Comparison of ENCODE assay signal across 17 cellular contexts in genomic region chr1:91559046-91559750, GRCh38. TPM values are rescaled to one million over a fixed set of nuclear protein-coding genes. Genes with fewer than 3 reads are reported as not detected.
A peak's percentile ranks its signal among the peaks of the same experiment; 100 is the strongest.
DNase-seq lines count a peak whose midpoint lies in the region; ATAC-seq and TF ChIP-seq lines count a peak whose summit lies in the region.
"Had no signal": no experiment of that assay in that cellular context is flagged by ENCODE, and none has a peak within 500 bp of the region (broad histone marks: within the 10 kb centered on the region; RNA-seq: fewer than 3 reads in every experiment).

No MANE protein-coding gene starts in this region.

- H3K27ac ChIP-seq in HEK293 (ENCODE audit: extremely low read depth, low read depth, low read length) = no peak overlapping the region
- H3K27ac ChIP-seq in hepatocyte = peak overlapping the region; percentile 51
- no peak overlapping the region for H3K27ac ChIP-seq in trophoblast cell (ENCODE audit: low read depth, low read length)
- no peak overlapping the region for H3K27ac ChIP-seq in testis
- no peak overlapping the region for H3K27ac ChIP-seq in thyroid gland

- H3K27ac Mint-ChIP-seq in activated naive CD8-positive, alpha-beta T cell treated with anti-CD3 and anti-CD28 coated beads, Interleukin-2, amount 10 ng/mL, durations not matched to agents 7 days and 5 days = peak overlapping the region; percentile 13
- no peak overlapping the region for H3K27ac Mint-ChIP-seq in activated naive CD8-positive, alpha-beta T cell treated with anti-CD3 and anti-CD28 coated beads for 36 hours

- no peak overlapping the region for H4K91ac ChIP-seq in trophoblast cell (ENCODE audit: low read depth, low read length)

- intact Hi-C loops in testis (cut with DNase I; ENCODE audit: low total_unique reads) (no loop called here), thyroid gland (cut with DNase I) (no loop called here)

- H4K8ac ChIP-seq in trophoblast cell (ENCODE audit: low read depth, low read length) = no peak overlapping the region

- H4K12ac ChIP-seq in trophoblast cell (ENCODE audit: low read depth, low read length) = no peak overlapping the region

- no peak overlapping the region for H3K9ac ChIP-seq in trophoblast cell (ENCODE audit: low read length)

- WGBS in hepatocyte (ENCODE audit: low lambda C conversion rate, missing lambda C conversion rate) = 75% methylated on average over 8 of the region's 8 CpGs
- no CpG with 5 or more reads among the region's 8 CpGs for WGBS in trophoblast cell (ENCODE audit: extremely low coverage, insufficient coverage, insufficient read length)
- WGBS in testis, 2 donors = 62 to 63% methylated on average over 8 of the region's 8 CpGs
- WGBS in thyroid gland, 2 donors = 84% methylated on average over 8 of the region's 8 CpGs

- H2AFZ ChIP-seq in hepatocyte (no peak overlapping the region), trophoblast cell (ENCODE audit: insufficient read depth, low read length, poor library complexity) (no peak overlapping the region)

- H3K36me3 ChIP-seq in HEK293 (ENCODE audit: control insufficient read depth in 2 of 2, insufficient read depth in 1 of 2, low read length in 2 of 2) (no peaks in the 10 kb centered on the region), hepatocyte (replicated peaks; ENCODE audit: insufficient read depth, low read depth) (no peaks in the 10 kb centered on the region), trophoblast cell (ENCODE audit: control insufficient read depth in 1 of 2, insufficient read depth in 2 of 2, low read length in 2 of 2) (no peaks in the 10 kb centered on the region), testis (ENCODE audit: low read depth, missing control alignments) (no peaks in the 10 kb centered on the region), thyroid gland (no peaks in the 10 kb centered on the region)

- H3K79me1 ChIP-seq in trophoblast cell (ENCODE audit: low read length) = no peaks in the 10 kb centered on the region

- H3K79me2 ChIP-seq in hepatocyte (no peaks in the 10 kb centered on the region), trophoblast cell (ENCODE audit: control insufficient read depth, insufficient read depth, low read length, poor library complexity) (no peaks in the 10 kb centered on the region)

- no peaks in the 10 kb centered on the region for H3K27me3 Mint-ChIP-seq in activated naive CD8-positive, alpha-beta T cell treated with anti-CD3 and anti-CD28 coated beads, Interleukin-2, amount 10 ng/mL, durations not matched to agents 7 days and 5 days
- no peaks in the 10 kb centered on the region for H3K27me3 Mint-ChIP-seq in activated naive CD8-positive, alpha-beta T cell treated with anti-CD3 and anti-CD28 coated beads for 36 hours

- H3K4me1 ChIP-seq in HEK293 (ENCODE audit: control insufficient read depth, insufficient read depth, low read length) (no peaks in the 10 kb centered on the region), hepatocyte (ENCODE audit: insufficient read depth) (peaks cover 6% of the 10 kb centered on the region), trophoblast cell (ENCODE audit: control insufficient read depth in 1 of 2, insufficient read depth in 2 of 2, low read length in 2 of 2) (peaks cover 0 to 9% of the 10 kb centered on the region in 2 experiments), testis (no peaks in the 10 kb centered on the region), thyroid gland (peaks cover 0 to 5% of the 10 kb centered on the region in 2 donors)

- DNase-seq in activated naive CD8-positive, alpha-beta T cell treated with anti-CD3 and anti-CD28 coated beads, Interleukin-2, amount 10 ng/mL, durations not matched to agents 7 days and 5 days = no peak
- DNase-seq in activated naive CD8-positive, alpha-beta T cell treated with anti-CD3 and anti-CD28 coated beads for 36 hours = no peak
- no peak for DNase-seq in hepatocyte (ENCODE audit: low spot score)
- peak; percentile 40 to 72 for DNase-seq in trophoblast cell
- DNase-seq in testis = no peak
- DNase-seq in thyroid gland = no peak
- no peak for DNase-seq in RKO (ENCODE audit: low spot score)
- DNase-seq: DMS53, H7, MM.1S, NCI-H1105, NCI-H187, NCI-H446, NCI-H774, Right ventricle myocardium superior had no signal

- no peak overlapping the region for H3K14ac ChIP-seq in trophoblast cell (ENCODE audit: low read length)

- POLR2A ChIA-PET in activated naive CD8-positive, alpha-beta T cell treated with anti-CD3 and anti-CD28 coated beads, Interleukin-2, amount 10 ng/mL, durations not matched to agents 7 days and 5 days (lab: Charles Lee) = interaction anchor here (0.6 kb wide), 1 partner anchor 23 kb away, joined by 9 read pairs; no protein-coding TSS in a partner anchor
- POLR2A ChIA-PET in HEK293 (lab: Yijun Ruan, JAX) = no interaction called here

- H2AK5ac ChIP-seq in trophoblast cell (ENCODE audit: low read length) = no peak overlapping the region

- H3K18ac ChIP-seq in trophoblast cell (ENCODE audit: low read length) = no peak overlapping the region

- H3K9me3 ChIP-seq in HEK293 (ENCODE audit: control insufficient read depth, insufficient read depth, low read depth, low read length) (no peaks in the 10 kb centered on the region), hepatocyte (ENCODE audit: low read depth) (no peaks in the 10 kb centered on the region), trophoblast cell (ENCODE audit: insufficient read depth, low read depth, low read length) (no peaks in the 10 kb centered on the region), testis (no peaks in the 10 kb centered on the region), thyroid gland (no peaks in the 10 kb centered on the region)

- no peak overlapping the region for H2BK12ac ChIP-seq in trophoblast cell (ENCODE audit: low read length)

- CTCF ChIA-PET in HEK293 (lab: Yijun Ruan, JAX) = interaction anchor here (0.6 kb wide), 1 partner anchor 445 kb away, joined by 3 read pairs; no protein-coding TSS in a partner anchor

- H3K36me3 Mint-ChIP-seq in activated naive CD8-positive, alpha-beta T cell treated with anti-CD3 and anti-CD28 coated beads, Interleukin-2, amount 10 ng/mL, durations not matched to agents 7 days and 5 days = peaks cover 9% of the 10 kb centered on the region
- H3K36me3 Mint-ChIP-seq in activated naive CD8-positive, alpha-beta T cell treated with anti-CD3 and anti-CD28 coated beads for 36 hours = peaks cover 3% of the 10 kb centered on the region

- no peak overlapping the region for H2BK120ac ChIP-seq in trophoblast cell (ENCODE audit: insufficient read depth, low read length, poor library complexity)

- no peak overlapping the region for H3K4ac ChIP-seq in trophoblast cell (ENCODE audit: low read depth, low read length)

- H3K27me3 ChIP-seq in hepatocyte (no peaks in the 10 kb centered on the region), trophoblast cell (ENCODE audit: insufficient read depth, low read length) (no peaks in the 10 kb centered on the region), testis (no peaks in the 10 kb centered on the region), thyroid gland (no peaks in the 10 kb centered on the region)

- H3K4me1 Mint-ChIP-seq in activated naive CD8-positive, alpha-beta T cell treated with anti-CD3 and anti-CD28 coated beads, Interleukin-2, amount 10 ng/mL, durations not matched to agents 7 days and 5 days = peaks cover 45% of the 10 kb centered on the region
- peaks cover 41% of the 10 kb centered on the region for H3K4me1 Mint-ChIP-seq in activated naive CD8-positive, alpha-beta T cell treated with anti-CD3 and anti-CD28 coated beads for 36 hours

- H3K23ac ChIP-seq in trophoblast cell (ENCODE audit: low read length) = no peak overlapping the region

- no peaks in the 10 kb centered on the region for H3K9me2 ChIP-seq in hepatocyte (replicated peaks; ENCODE audit: insufficient read depth)

- TF ChIP-seq POLR2A in testis (IDR thresholded peaks at IDR 0.05) (no peak), thyroid gland (IDR thresholded peaks at IDR 0.05) (no peak)

- no peak overlapping the region for H3K4me2 ChIP-seq in hepatocyte
- no peak overlapping the region for H3K4me2 ChIP-seq in trophoblast cell (ENCODE audit: low read length)

- no peak for ATAC-seq in activated naive CD8-positive, alpha-beta T cell treated with anti-CD3 and anti-CD28 coated beads, Interleukin-2, amount 10 ng/mL, durations not matched to agents 7 days and 5 days (ENCODE audit: low read depth)
- ATAC-seq: Panc1 had no signal

- H3K9me3 Mint-ChIP-seq in activated naive CD8-positive, alpha-beta T cell treated with anti-CD3 and anti-CD28 coated beads, Interleukin-2, amount 10 ng/mL, durations not matched to agents 7 days and 5 days = no peaks in the 10 kb centered on the region
- peaks cover 3% of the 10 kb centered on the region for H3K9me3 Mint-ChIP-seq in activated naive CD8-positive, alpha-beta T cell treated with anti-CD3 and anti-CD28 coated beads for 36 hours

- no peak for TF ChIP-seq CTCF in HEK293 (tag by site-specific recombination; IDR thresholded peaks at IDR 0.05)
- no peak for TF ChIP-seq CTCF in hepatocyte (IDR thresholded peaks at IDR 0.05; ENCODE audit: poor library complexity)
- no peak for TF ChIP-seq CTCF in testis (IDR thresholded peaks at IDR 0.05)
- TF ChIP-seq CTCF in thyroid gland (IDR thresholded peaks at IDR 0.05) = no peak

- H2BK5ac ChIP-seq in trophoblast cell (ENCODE audit: low read depth, low read length, poor library complexity) = no peak overlapping the region

- H3K4me3 Mint-ChIP-seq in activated naive CD8-positive, alpha-beta T cell treated with anti-CD3 and anti-CD28 coated beads, Interleukin-2, amount 10 ng/mL, durations not matched to agents 7 days and 5 days = no peak overlapping the region
- no peak overlapping the region for H3K4me3 Mint-ChIP-seq in activated naive CD8-positive, alpha-beta T cell treated with anti-CD3 and anti-CD28 coated beads for 36 hours

- H3K4me3 ChIP-seq in HEK293 (ENCODE audit: low read depth, low read length) (no peak overlapping the region), hepatocyte (no peak overlapping the region), trophoblast cell (ENCODE audit: low read depth, low read length) (no peak overlapping the region), testis (no peak overlapping the region), thyroid gland (replicated peaks in 1 of 3) (no peak overlapping the region)

- H4K20me1 ChIP-seq in hepatocyte (ENCODE audit: insufficient read depth, poor library complexity, severe bottlenecking) = no peaks in the 10 kb centered on the region

TF ChIP-seq in HEK293, 187 proteins besides CTCF, POLR2A, EP300 and RAD21 (continues in another document):
- TF ChIP-seq ZNF843 (tag by site-specific recombination; IDR thresholded peaks at IDR 0.05) (0 out of 2 replicates have a peak, but pooled peaks have one; percentile 46), ZNF335 (tag by site-specific recombination; conservative IDR thresholded peaks at IDR 0.05) (peak; percentile 41; the same call in 1 of the 2 replicates), ZNF747 (tag by site-specific recombination; IDR thresholded peaks at IDR 0.05) (no peak)

RNA-seq across cellular contexts. Expression of gene CDC7, which starts 58.5 kb away (rescaled TPM):
- total RNA-seq in activated naive CD8-positive, alpha-beta T cell treated with anti-CD3 and anti-CD28 coated beads, Interleukin-2, amount 10 ng/mL, durations not matched to agents 7 days and 5 days = 10 to 100 TPM; 22.8 to 24.0 TPM
- total RNA-seq in activated naive CD8-positive, alpha-beta T cell treated with anti-CD3 and anti-CD28 coated beads for 36 hours = 10 to 100 TPM; 25.7 to 26.0 TPM
- total RNA-seq in hepatocyte = 5.9 and 8.0 TPM in 2 replicates
- 3.9 and 7.3 TPM in 2 replicates for polyA plus RNA-seq in hepatocyte
- 6.8 and 7.3 TPM in 2 replicates for polyA plus RNA-seq in trophoblast cell (2013)
- 10 to 100 TPM; 15.5 to 22.4 TPM for total RNA-seq in testis
- polyA plus RNA-seq in testis (ENCODE audit: insufficient read depth, low read depth, low replicate concordance) = 24.2 TPM
- total RNA-seq in thyroid gland = 1 to 10 TPM; 1.6 to 2.6 (median 2.2) TPM

Comparison
In these comparisons a context has a peak if more than half of its experiments do, and no peak if none do; other contexts are left out.
1. DNase-seq: peak in trophoblast cell (2 of 2); none in activated naive CD8-positive, alpha-beta T cell treated with anti-CD3 and anti-CD28 coated beads, Interleukin-2, amount 10 ng/mL, durations not matched to agents 7 days and 5 days (single experiment), activated naive CD8-positive, alpha-beta T cell treated with anti-CD3 and anti-CD28 coated beads for 36 hours (single experiment), hepatocyte (single experiment), testis (single experiment), thyroid gland (0 of 2) and RKO (single experiment).